Comparison of ENCODE assay signal across 16 cellular contexts in the genomic region with DNA sequence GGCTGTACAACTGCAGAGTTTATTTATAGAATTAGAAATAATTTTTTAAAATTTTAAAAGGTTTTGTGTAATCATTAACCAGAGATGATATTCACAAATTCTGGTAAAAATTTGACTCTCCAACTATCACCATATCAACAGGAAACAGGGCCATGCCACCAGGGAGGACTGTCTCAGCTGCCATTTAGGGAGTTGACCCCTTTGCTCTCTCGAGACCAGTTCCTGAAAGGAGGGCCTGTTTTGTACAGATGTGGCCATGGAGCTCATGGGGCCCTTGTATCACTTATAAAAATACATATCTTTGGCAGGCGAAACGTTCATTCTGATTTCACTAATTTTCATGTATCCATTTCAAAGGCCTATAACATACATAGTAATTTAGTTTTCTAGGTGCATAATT.
"Had no signal": no experiment of that assay in that cellular context is flagged by ENCODE, and none has a peak within 500 bp of the region (broad histone marks: within the 10 kb centered on the region; RNA-seq: fewer than 3 reads in every experiment).

No MANE protein-coding gene starts in this region.

- H3K4me3 Mint-ChIP-seq: activated CD4-positive, alpha-beta T cell treated with anti-CD3 and anti-CD28 coated beads, Interleukin-2, amount 10 ng/mL, durations not matched to agents 7 days and 5 days; memory B cell had no signal

- H3K27me3 ChIP-seq: brain microvascular endothelial cell, left lung, ovary had no signal

- H3K27ac ChIP-seq: brain microvascular endothelial cell, left lung, ovary had no signal

- H3K9me3 Mint-ChIP-seq: activated CD4-positive, alpha-beta T cell treated with anti-CD3 and anti-CD28 coated beads, Interleukin-2, amount 10 ng/mL, durations not matched to agents 7 days and 5 days; memory B cell had no signal

- H3K4me3 ChIP-seq: left lung, ovary had no signal

- H3K36me3 ChIP-seq: ovary had no signal

- H3K9me3 ChIP-seq: left lung, ovary had no signal

- H3K27me3 Mint-ChIP-seq: activated CD4-positive, alpha-beta T cell treated with anti-CD3 and anti-CD28 coated beads, Interleukin-2, amount 10 ng/mL, durations not matched to agents 7 days and 5 days; memory B cell had no signal

- H3K27ac Mint-ChIP-seq: activated CD4-positive, alpha-beta T cell treated with anti-CD3 and anti-CD28 coated beads, Interleukin-2, amount 10 ng/mL, durations not matched to agents 7 days and 5 days had no signal

- DNase-seq: activated CD4-positive, alpha-beta T cell treated with anti-CD3 and anti-CD28 coated beads, Interleukin-2, amount 10 ng/mL, durations not matched to agents 7 days and 5 days; activated gamma-delta T cell; activated T-cell treated with anti-CD3 and anti-CD28 coated beads, Interleukin-2, amount 50 U/mL, for 1 hour; anterior cingulate cortex; brain microvascular endothelial cell; effector CD8-positive, alpha-beta T cell; foreskin fibroblast; glutamatergic neuron; hypothalamus; kidney; left lung; ovary; stimulated activated naive CD4-positive, alpha-beta T cell; T-helper 2 cell; trophoblast cell had no signal
